ENCODE assay signal across 7 cellular contexts in the genomic region with DNA sequence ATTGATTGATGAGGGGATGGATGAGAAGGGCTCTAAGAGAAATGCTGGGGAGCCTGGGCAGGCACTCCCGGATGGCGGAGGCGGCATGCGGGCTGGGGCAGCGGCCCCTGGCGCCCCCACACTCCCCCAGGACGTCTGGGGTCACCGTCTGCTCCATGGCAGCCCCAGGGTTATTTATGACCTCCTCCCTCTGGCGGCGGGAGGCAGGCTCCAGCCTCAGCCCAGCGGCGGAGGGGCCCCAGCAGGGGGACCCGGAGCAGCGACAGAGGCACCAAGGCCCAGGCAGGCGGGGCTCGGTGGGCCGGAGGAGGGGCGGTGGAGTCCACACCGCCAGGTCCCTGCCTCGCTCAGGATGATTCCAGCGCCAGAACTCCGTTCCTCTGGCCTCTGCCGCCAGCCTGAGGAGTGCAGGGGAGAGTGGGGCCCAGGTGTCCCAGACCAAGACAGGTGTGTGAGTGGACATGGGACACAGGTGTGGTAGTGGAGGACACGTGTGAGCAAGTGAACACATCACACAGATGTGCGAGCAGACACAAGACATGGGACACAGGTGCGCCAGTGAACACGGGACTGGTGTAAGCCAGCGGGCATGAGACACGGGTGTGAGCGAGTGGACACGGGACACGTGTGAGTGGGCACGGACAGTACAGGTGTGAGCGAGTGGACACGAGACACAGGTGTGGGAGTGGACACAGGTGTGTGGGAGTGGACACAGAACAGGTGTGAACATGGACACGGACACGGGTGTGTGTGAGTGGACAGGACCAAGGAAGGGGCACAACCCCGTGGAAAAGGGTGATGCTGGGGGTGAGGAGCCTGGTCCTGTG. TPM values are rescaled to one million over a fixed set of nuclear protein-coding genes. Genes with fewer than 3 reads are reported as not detected.
DNase-seq lines count a peak whose midpoint lies in the region; ATAC-seq, FAIRE-seq and TF ChIP-seq lines count a peak whose summit lies in the region.

No MANE protein-coding gene starts in this region.

- no peaks in the 10 kb centered on the region for H3K36me3 Mint-ChIP-seq in T-helper 2 cell treated with Interferon-gamma antibody and Interleukin-4, amounts not matched to agents 5 μg/mL and 100 μg/mL, for 36 hours (ENCODE audit: low read depth)

- H3K27me3 Mint-ChIP-seq in T-helper 2 cell treated with Interferon-gamma antibody and Interleukin-4, amounts not matched to agents 5 μg/mL and 100 μg/mL, for 36 hours (ENCODE audit: low read depth) = peaks cover 40% of the 10 kb centered on the region

- TF ChIP-seq CTCF in DOHH2 (IDR thresholded peaks at IDR 0.05; ENCODE audit: low read depth, low read length, poor library complexity, severe bottlenecking) = no peak
- peak; percentile 58 for TF ChIP-seq CTCF in choroid plexus epithelial cell (conservative IDR thresholded peaks at IDR 0.05; ENCODE audit: low read depth, low read length)
- TF ChIP-seq CTCF in left lung (IDR thresholded peaks at IDR 0.05) = peak; percentile 30 to 54
- TF ChIP-seq CTCF in testis (IDR thresholded peaks at IDR 0.05) = peak; percentile 16 to 51 (median 45)

- H3K9me3 Mint-ChIP-seq in T-helper 2 cell treated with Interferon-gamma antibody and Interleukin-4, amounts not matched to agents 5 μg/mL and 100 μg/mL, for 36 hours = no peaks in the 10 kb centered on the region

- no peak overlapping the region for H3K27ac Mint-ChIP-seq in T-helper 2 cell treated with Interferon-gamma antibody and Interleukin-4, amounts not matched to agents 5 μg/mL and 100 μg/mL, for 36 hours

- H3K27ac ChIP-seq in DOHH2 (ENCODE audit: low read depth, low read length) (no peak overlapping the region), left lung (no peak overlapping the region), testis (no peak overlapping the region)

- peaks cover 59% of the 10 kb centered on the region for H3K27me3 ChIP-seq in DOHH2 (ENCODE audit: control insufficient read depth, low read length)
- peaks cover 38 to 100% of the 10 kb centered on the region in 2 donors for H3K27me3 ChIP-seq in left lung
- H3K27me3 ChIP-seq in testis = no peaks in the 10 kb centered on the region

- peak; percentile 73 for ATAC-seq in left lung

- no peaks in the 10 kb centered on the region for H3F3A ChIP-seq in DOHH2 (ENCODE audit: control insufficient read depth, insufficient read depth)

- peak; percentile 58 for DNase-seq in KG1 (lab: John Stamatoyannopoulos, UW)
- peak; percentile 58 for DNase-seq in RCC 7860 (ENCODE audit: low spot score)
- DNase-seq in choroid plexus epithelial cell (ENCODE audit: low read depth) = peak; percentile 76
- DNase-seq in left lung = peak; percentile 64 to 85
- peak; percentile 68 for DNase-seq in testis
- DNase-seq in T-helper 2 cell treated with Interferon-gamma antibody and Interleukin-4, amounts not matched to agents 5 μg/mL and 100 μg/mL, for 36 hours (ENCODE audit: low spot score) = no peak

- H3K9me3 ChIP-seq in DOHH2 (ENCODE audit: control insufficient read depth, insufficient read depth, low read length) = no peaks in the 10 kb centered on the region
- H3K9me3 ChIP-seq in left lung = no peaks in the 10 kb centered on the region
- H3K9me3 ChIP-seq in testis = no peaks in the 10 kb centered on the region

- H3K36me3 ChIP-seq in DOHH2 (ENCODE audit: control insufficient read depth, low read length) (no peaks in the 10 kb centered on the region), left lung (no peaks in the 10 kb centered on the region), testis (ENCODE audit: low read depth, missing control alignments) (no peaks in the 10 kb centered on the region)

- H4K20me1 ChIP-seq in DOHH2 (ENCODE audit: control insufficient read depth, insufficient read depth, low read depth, low read length) = no peaks in the 10 kb centered on the region; the same call in 1 of the 2 replicates

- H3K4me3 ChIP-seq in DOHH2 (ENCODE audit: low read length) (peak overlapping the region; percentile 5; the same call in 1 of the 2 replicates), choroid plexus epithelial cell (ENCODE audit: low read depth, low read length) (no peak overlapping the region), left lung (no peak overlapping the region), testis (no peak overlapping the region)

- H3K79me2 ChIP-seq in DOHH2 (ENCODE audit: control insufficient read depth, low read length) = no peaks in the 10 kb centered on the region

- peaks cover 2% of the 10 kb centered on the region for H3K4me1 Mint-ChIP-seq in T-helper 2 cell treated with Interferon-gamma antibody and Interleukin-4, amounts not matched to agents 5 μg/mL and 100 μg/mL, for 36 hours (ENCODE audit: low read depth)

- no peak for TF ChIP-seq POLR2A in testis (IDR thresholded peaks at IDR 0.05)

- WGBS in testis, 2 donors = 31 to 59% methylated on average over 18 to 38 of the region's 38 CpGs

- no peaks in the 10 kb centered on the region for H3K9me2 ChIP-seq in DOHH2 (replicated peaks; ENCODE audit: control insufficient read depth, low read length)

- H3K4me1 ChIP-seq in DOHH2 (ENCODE audit: control insufficient read depth, low read length) (peaks cover 20% of the 10 kb centered on the region), left lung (peaks cover 22 to 47% of the 10 kb centered on the region in 2 donors), testis (peaks cover 37% of the 10 kb centered on the region)

- peak overlapping the region; percentile 47 for H3K4me2 ChIP-seq in DOHH2 (ENCODE audit: low read length)

- FAIRE-seq in RCC 7860 (lab: Jason Lieb, UNC) = no peak

- H3K4me3 Mint-ChIP-seq in T-helper 2 cell treated with Interferon-gamma antibody and Interleukin-4, amounts not matched to agents 5 μg/mL and 100 μg/mL, for 36 hours = no peak overlapping the region

- intact Hi-C loops in left lung (cut with DNase I) (no loop called here), testis (cut with DNase I; ENCODE audit: low total_unique reads) (no loop called here)

RNA-seq across cellular contexts. Expression of a gene that starts 2.5 kb away (rescaled TPM):
- total RNA-seq in left lung = 10 to 100 TPM in 1 of 2 donors, 1 to 10 TPM in 1; 7.1 to 49.7 TPM
- total RNA-seq in testis = 10 to 100 TPM; 36.9 to 47.2 TPM
- polyA plus RNA-seq in testis (ENCODE audit: insufficient read depth, low read depth, low replicate concordance) = 7.9 TPM

RNA-seq across cellular contexts. Expression of a gene that starts 37.8 kb away (rescaled TPM):
- total RNA-seq in left lung = 10 to 100 TPM; 44.9 to 76.8 TPM
- total RNA-seq in testis = 10 to 100 TPM; 82.5 to 94.0 TPM
- polyA plus RNA-seq in testis (ENCODE audit: insufficient read depth, low read depth, low replicate concordance) = 78.3 TPM

RNA-seq across cellular contexts. Expression of a gene that starts 39.2 kb away (rescaled TPM):
- total RNA-seq in left lung (10 to 100 TPM; 11.8 to 17.9 TPM), testis (10 to 100 TPM; 34.9 to 36.4 TPM)
- 16.0 TPM for polyA plus RNA-seq in testis (ENCODE audit: insufficient read depth, low read depth, low replicate concordance)

RNA-seq across cellular contexts. Expression of a gene that starts 45.1 kb away (rescaled TPM):
- total RNA-seq in left lung (1 to 10 TPM; 3.8 to 5.1 TPM), testis (under 1 TPM; 0.47 to 0.56 TPM)
- 0.21 TPM for polyA plus RNA-seq in testis (ENCODE audit: insufficient read depth, low read depth, low replicate concordance)
